Comparison of ENCODE assay signal across 26 cellular contexts in genomic region chr5:78237911-78238310, GRCh38.
"Had no signal": no experiment of that assay in that cellular context is flagged by ENCODE, and none has a peak within 500 bp of the region (broad histone marks: within the 10 kb centered on the region; RNA-seq: fewer than 3 reads in every experiment).

No MANE protein-coding gene starts in this region.

- H3K36me3 ChIP-seq: neural progenitor cell, ovary, right lobe of liver, sigmoid colon, thoracic aorta, thyroid gland, vagina had no signal

- H3K9me3 ChIP-seq: ovary, psoas muscle, right lobe of liver, sigmoid colon, stomach, thoracic aorta, thyroid gland, tibial nerve, upper lobe of left lung, vagina had no signal

- DNase-seq: natural killer cell; occipital lobe; ovary; posterior cingulate gyrus; psoas muscle; right cardiac atrium; right lobe of liver; sigmoid colon; small intestine; stimulated activated CD4-positive, alpha-beta T cell treated with anti-CD3 and anti-CD28 coated beads, Interleukin-15, amount 100 ng/mL, for 24 hours; stimulated activated CD4-positive, alpha-beta T cell treated with anti-CD3 and anti-CD28 coated beads, Interleukin-2, amount 100 ng/mL, for 24 hours; stimulated activated CD4-positive, alpha-beta T cell treated with anti-CD3 and anti-CD28 coated beads, Interleukin-2, amount 100 ng/mL, for 48 hours; stimulated activated CD4-positive, alpha-beta T cell treated with anti-CD3 and anti-CD28 coated beads, Interleukin-4, amount 100 ng/mL, for 24 hours; stimulated activated naive B cell treated with anti-CD40 and anti-IgM and Interleukin-4, amounts not matched to agents 10 μg/mL and 1 μg/mL and 100 μg/mL, for 72 hours; stimulated activated naive CD4-positive, alpha-beta T cell treated with Interleukin-2 at 50 U/mL for 16 hours; stomach; thyroid gland; trophoblast cell; upper lobe of left lung had no signal

- FAIRE-seq: small intestine, urothelium cell line had no signal

- H3K27ac ChIP-seq: neural progenitor cell, ovary, parathyroid adenoma, psoas muscle, right lobe of liver, sigmoid colon, stomach, thoracic aorta, thyroid gland, tibial nerve, upper lobe of left lung, vagina had no signal

- H3K4me1 ChIP-seq: neural progenitor cell, parathyroid adenoma, psoas muscle, right lobe of liver, thyroid gland, tibial nerve, upper lobe of left lung, vagina had no signal

- H2AFZ ChIP-seq: neural progenitor cell, parathyroid adenoma had no signal

- ATAC-seq: natural killer cell; psoas muscle; right cardiac atrium; right lobe of liver; stimulated activated effector memory CD8-positive, alpha-beta T cell treated with anti-CD3 and anti-CD28 coated beads, Interleukin-12 subunit alpha, Interleukin-12 subunit beta, amount 100 ng/mL, for 72 hours; stimulated activated naive B cell treated with anti-CD40 and anti-IgM and Interleukin-4, amounts not matched to agents 10 μg/mL and 1 μg/mL and 100 μg/mL, for 72 hours had no signal

- H3K4me3 ChIP-seq: neural progenitor cell, ovary, psoas muscle, right lobe of liver, sigmoid colon, stomach, thoracic aorta, thyroid gland, tibial nerve, upper lobe of left lung, vagina had no signal

- H3K27me3 ChIP-seq: neural progenitor cell, ovary, right lobe of liver, sigmoid colon, stomach, thyroid gland, tibial nerve, upper lobe of left lung, vagina had no signal

- H3K9ac ChIP-seq: neural progenitor cell, parathyroid adenoma had no signal

- H3K4me2 ChIP-seq: neural progenitor cell had no signal
